ENCODE assay signal across 21 cellular contexts in genomic region chr6:139112561-139112960, GRCh38. TPM values are rescaled to one million over a fixed set of nuclear protein-coding genes. Genes with fewer than 3 reads are reported as not detected.
DNase-seq lines count a peak whose midpoint lies in the region; ATAC-seq and TF ChIP-seq lines count a peak whose summit lies in the region.
"Had no signal": no experiment of that assay in that cellular context is flagged by ENCODE, and none has a peak within 500 bp of the region (broad histone marks: within the 10 kb centered on the region; RNA-seq: fewer than 3 reads in every experiment).

No MANE protein-coding gene starts in this region.

- POLR2A ChIA-PET in activated naive CD8-positive, alpha-beta T cell treated with anti-CD3 and anti-CD28 coated beads, Interleukin-2, amount 10 ng/mL, durations not matched to agents 7 days and 5 days (lab: Charles Lee): interaction anchor here (0.9 to 1.7 kb wide), 4 partner anchors 11 to 262 kb away, joined by 3 to 5 read pairs (median 4); partner anchors contain the start of gene CITED2

- TF ChIP-seq CTCF in Peyer's patch (IDR thresholded peaks at IDR 0.05): no peak

- H3K4me1 ChIP-seq in Peyer's patch: no peaks in the 10 kb centered on the region

- no peak overlapping the region for H3K4me3 Mint-ChIP-seq in activated T-cell treated with anti-CD3 and anti-CD28 coated beads, Interleukin-2, amount 50 U/mL, for 24 hours
- peak overlapping the region; percentile 76 for H3K4me3 Mint-ChIP-seq in activated naive CD8-positive, alpha-beta T cell treated with anti-CD3 and anti-CD28 coated beads, Interleukin-2, amount 10 ng/mL, durations not matched to agents 7 days and 5 days
- peak overlapping the region; percentile 13 for H3K4me3 Mint-ChIP-seq in natural killer cell treated with Interleukin-12 subunit alpha and Interleukin-12 subunit beta and Interleukin-15 and Interleukin-18, amount 100 ng/mL, for 72 hours
- H3K4me3 Mint-ChIP-seq: neural crest cell had no signal

- no peaks in the 10 kb centered on the region for H3K36me3 Mint-ChIP-seq in activated T-cell treated with anti-CD3 and anti-CD28 coated beads, Interleukin-2, amount 50 U/mL, for 24 hours (ENCODE audit: low read depth)
- no peaks in the 10 kb centered on the region for H3K36me3 Mint-ChIP-seq in activated naive CD8-positive, alpha-beta T cell treated with anti-CD3 and anti-CD28 coated beads, Interleukin-2, amount 10 ng/mL, durations not matched to agents 7 days and 5 days
- H3K36me3 Mint-ChIP-seq in natural killer cell treated with Interleukin-12 subunit alpha and Interleukin-12 subunit beta and Interleukin-15 and Interleukin-18, amount 100 ng/mL, for 72 hours: no peaks in the 10 kb centered on the region

- TF ChIP-seq POLR2A in Peyer's patch (IDR thresholded peaks at IDR 0.05): no peak

- no peaks in the 10 kb centered on the region for H3K9me3 Mint-ChIP-seq in activated T-cell treated with anti-CD3 and anti-CD28 coated beads, Interleukin-2, amount 50 U/mL, for 24 hours
- peaks cover 1% of the 10 kb centered on the region for H3K9me3 Mint-ChIP-seq in activated naive CD8-positive, alpha-beta T cell treated with anti-CD3 and anti-CD28 coated beads, Interleukin-2, amount 10 ng/mL, durations not matched to agents 7 days and 5 days
- no peaks in the 10 kb centered on the region for H3K9me3 Mint-ChIP-seq in natural killer cell treated with Interleukin-12 subunit alpha and Interleukin-12 subunit beta and Interleukin-15 and Interleukin-18, amount 100 ng/mL, for 72 hours

- H3K27me3 Mint-ChIP-seq in activated T-cell treated with anti-CD3 and anti-CD28 coated beads, Interleukin-2, amount 50 U/mL, for 24 hours: no peaks in the 10 kb centered on the region
- H3K27me3 Mint-ChIP-seq in activated naive CD8-positive, alpha-beta T cell treated with anti-CD3 and anti-CD28 coated beads, Interleukin-2, amount 10 ng/mL, durations not matched to agents 7 days and 5 days: no peaks in the 10 kb centered on the region
- no peaks in the 10 kb centered on the region for H3K27me3 Mint-ChIP-seq in natural killer cell treated with Interleukin-12 subunit alpha and Interleukin-12 subunit beta and Interleukin-15 and Interleukin-18, amount 100 ng/mL, for 72 hours

- H3K4me1 Mint-ChIP-seq in activated T-cell treated with anti-CD3 and anti-CD28 coated beads, Interleukin-2, amount 50 U/mL, for 24 hours (ENCODE audit: low read depth): peaks cover 75% of the 10 kb centered on the region
- H3K4me1 Mint-ChIP-seq in activated naive CD8-positive, alpha-beta T cell treated with anti-CD3 and anti-CD28 coated beads, Interleukin-2, amount 10 ng/mL, durations not matched to agents 7 days and 5 days: peaks cover 43% of the 10 kb centered on the region
- peaks cover 12 to 16% of the 10 kb centered on the region in 2 donors for H3K4me1 Mint-ChIP-seq in natural killer cell treated with Interleukin-12 subunit alpha and Interleukin-12 subunit beta and Interleukin-15 and Interleukin-18, amount 100 ng/mL, for 72 hours (ENCODE audit: low read depth in 2 of 2)
- H3K4me1 Mint-ChIP-seq: neural crest cell had no signal

- peak overlapping the region; percentile 84 for H3K27ac Mint-ChIP-seq in activated T-cell treated with anti-CD3 and anti-CD28 coated beads, Interleukin-2, amount 50 U/mL, for 24 hours
- H3K27ac Mint-ChIP-seq in activated naive CD8-positive, alpha-beta T cell treated with anti-CD3 and anti-CD28 coated beads, Interleukin-2, amount 10 ng/mL, durations not matched to agents 7 days and 5 days: peak overlapping the region; percentile 91
- peak overlapping the region; percentile 54 to 82 for H3K27ac Mint-ChIP-seq in natural killer cell treated with Interleukin-12 subunit alpha and Interleukin-12 subunit beta and Interleukin-15 and Interleukin-18, amount 100 ng/mL, for 72 hours
- H3K27ac Mint-ChIP-seq: progenitor cell of endocrine pancreas had no signal

- DNase-seq in activated T-cell treated with anti-CD3 and anti-CD28 coated beads, Interleukin-2, amount 50 U/mL, for 24 hours: no peak
- no peak for DNase-seq in activated T-cell treated with anti-CD3 and anti-CD28 coated beads, Interleukin-2, amount 50 U/mL, for 1 hour
- DNase-seq in Peyer's patch: no peak
- no peak for DNase-seq in activated naive CD8-positive, alpha-beta T cell treated with anti-CD3 and anti-CD28 coated beads, Interleukin-2, amount 10 ng/mL, durations not matched to agents 7 days and 5 days
- DNase-seq in natural killer cell treated with Interleukin-12 subunit alpha and Interleukin-12 subunit beta and Interleukin-15 and Interleukin-18, amount 100 ng/mL, for 72 hours (ENCODE audit: low spot score): no peak
- DNase-seq in NCI-H2171 treated with DMSO at 0.1 percent for 48 hours (lab: John Stamatoyannopoulos, UW): no peak
- no peak for DNase-seq in hepatic stellate cell (ENCODE audit: low spot score)
- DNase-seq in GF-D8 (lab: John Stamatoyannopoulos, UW): no peak
- DNase-seq: dermis blood vessel endothelial cell; DMS53; NCI-H1092; NCI-H2029 treated with DMSO at 0.1 percent for 48 hours; NK-92 treated with Interleukin-12 subunit alpha and Interleukin-12 subunit beta, amount 100 ng/mL, for 24 hours; Right ventricle myocardium superior; stimulated activated CD4-positive, alpha-beta T cell treated with anti-CD3 and anti-CD28 coated beads, Interleukin-4, amount 100 ng/mL, for 24 hours; substantia nigra; WERI-Rb-1 had no signal

- no peak for ATAC-seq in activated naive CD8-positive, alpha-beta T cell treated with anti-CD3 and anti-CD28 coated beads, Interleukin-2, amount 10 ng/mL, durations not matched to agents 7 days and 5 days (ENCODE audit: low read depth)
- ATAC-seq in natural killer cell treated with Interleukin-12 subunit alpha and Interleukin-12 subunit beta and Interleukin-15 and Interleukin-18, amount 100 ng/mL, for 72 hours: no peak

- H3K27me3 ChIP-seq in Peyer's patch: no peaks in the 10 kb centered on the region

- peak overlapping the region; percentile 32 to 57 (median 46) for H3K27ac ChIP-seq in Peyer's patch
- H3K27ac ChIP-seq: C4-2B, WERI-Rb-1 had no signal

- no peaks in the 10 kb centered on the region for H3K9me3 ChIP-seq in Peyer's patch
- H3K9me3 ChIP-seq: HAP-1 had no signal

- H3K4me3 ChIP-seq in Peyer's patch: no peak overlapping the region
- H3K4me3 ChIP-seq: HAP-1 had no signal

- H3K36me3 ChIP-seq in Peyer's patch: no peaks in the 10 kb centered on the region
- H3K36me3 ChIP-seq: HAP-1, WERI-Rb-1 had no signal

RNA-seq across cellular contexts. Expression of gene HECA, which starts 22.3 kb away (rescaled TPM):
- 10 to 100 TPM; 43.6 to 60.9 (median 51.6) TPM for total RNA-seq in Peyer's patch
- 10 to 100 TPM; 73.3 to 78.2 TPM for total RNA-seq in activated naive CD8-positive, alpha-beta T cell treated with anti-CD3 and anti-CD28 coated beads, Interleukin-2, amount 10 ng/mL, durations not matched to agents 7 days and 5 days
- 10 to 100 TPM; 30.3 to 34.5 TPM for total RNA-seq in natural killer cell treated with Interleukin-12 subunit alpha and Interleukin-12 subunit beta and Interleukin-15 and Interleukin-18, amount 100 ng/mL, for 72 hours
